ENCODE assay signal across 18 cellular contexts in genomic region chr13:84481958-84482357, GRCh38.
A peak's percentile ranks its signal among the peaks of the same experiment; 100 is the strongest.
DNase-seq lines count a peak whose midpoint lies in the region; ATAC-seq, FAIRE-seq and TF ChIP-seq lines count a peak whose summit lies in the region.
"Had no signal": no experiment of that assay in that cellular context is flagged by ENCODE, and none has a peak within 500 bp of the region (broad histone marks: within the 10 kb centered on the region; RNA-seq: fewer than 3 reads in every experiment).

No MANE protein-coding gene starts in this region.

- FAIRE-seq in H54 (lab: Jason Lieb, UNC) (peak; percentile 50), RCC 7860 (lab: Jason Lieb, UNC) (no peak)
- FAIRE-seq: GM18507 had no signal

- no peak for ATAC-seq in HG02884 (IDR thresholded peaks at IDR 0.05; ENCODE audit: unreplicated experiment)
- ATAC-seq: left colon; stimulated activated naive B cell treated with anti-CD40 and anti-IgM and Interleukin-4, amounts not matched to agents 10 μg/mL and 1 μg/mL and 100 μg/mL, for 72 hours had no signal

- TF ChIP-seq POLR2A in H54 (IDR thresholded peaks at IDR 0.05; ENCODE audit: low read depth, low read length), result no peak

- DNase-seq in H54 (ENCODE audit: insufficient read length, low spot score) (no peak), NCI-H226 (peak; percentile 60), dedifferentiated amniotic fluid mesenchymal stem cell (ENCODE audit: extremely low spot score) (peak; percentile 75), non-pigmented ciliary epithelial cell (ENCODE audit: low read depth) (peak; percentile 57), NCI-H1417 treated with DMSO at 0.1 percent for 48 hours (lab: John Stamatoyannopoulos, UW) (no peak), RCC 7860 (ENCODE audit: low spot score) (no peak)
- DNase-seq: activated CD4-positive, alpha-beta T cell treated with anti-CD3 and anti-CD28 coated beads, Interleukin-2, amount 50 U/mL, for 1 hour; activated naive CD4-positive, alpha-beta T cell treated with Interleukin-2 at 50 U/mL for 16 hours; DMS153; foreskin melanocyte; H7; left colon; NCI-H1694; NCI-H510A; stimulated activated CD4-positive, alpha-beta T cell treated with anti-CD3 and anti-CD28 coated beads, Interleukin-15, amount 100 ng/mL, for 24 hours; stimulated activated naive B cell treated with anti-CD40 and anti-IgM and Interleukin-4, amounts not matched to agents 10 μg/mL and 1 μg/mL and 100 μg/mL, for 72 hours had no signal

Comparison
In these comparisons a context has a peak if more than half of its experiments do, and no peak if none do; other contexts are left out.
1. DNase-seq: peak in NCI-H226 (single experiment), dedifferentiated amniotic fluid mesenchymal stem cell (single experiment) and non-pigmented ciliary epithelial cell (single experiment); none in H54 (single experiment), NCI-H1417 treated with DMSO at 0.1 percent for 48 hours (single experiment) and RCC 7860 (single experiment).